Comparison of ENCODE assay signal across 20 cellular contexts in genomic region chr3:169094204-169094603, GRCh38.
"Had no signal": no experiment of that assay in that cellular context is flagged by ENCODE, and none has a peak within 500 bp of the region (broad histone marks: within the 10 kb centered on the region; RNA-seq: fewer than 3 reads in every experiment).

No MANE protein-coding gene starts in this region.

- H3K4me1 ChIP-seq: psoas muscle, spleen, transverse colon had no signal

- DNase-seq: effector CD4-positive, alpha-beta T cell; endodermal cell; heart left ventricle; hippocampal formation; mammary epithelial cell; naive thymus-derived CD4-positive, alpha-beta T cell; nephron progenitor cell; psoas muscle; retina; spleen; stimulated activated CD4-positive, alpha-beta T cell treated with anti-CD3 and anti-CD28 coated beads, Interleukin-15, amount 100 ng/mL, for 24 hours; stimulated activated CD4-positive, alpha-beta T cell treated with anti-CD3 and anti-CD28 coated beads, Interleukin-1b, Interleukin-23, amount 100 ng/mL, for 48 hours; stimulated activated CD4-positive, alpha-beta T cell treated with anti-CD3 and anti-CD28 coated beads, Interleukin-4, amount 100 ng/mL, for 24 hours; stimulated activated naive CD8-positive, alpha-beta T cell treated with anti-CD3 and anti-CD28 coated beads, Interleukin-15, amount 100 ng/mL, for 72 hours; transverse colon had no signal

- H3K9me3 Mint-ChIP-seq: endodermal cell; nephron progenitor cell; stimulated activated memory B cell treated with anti-CD40 and anti-IgM and Interleukin-4, amounts not matched to agents 10 μg/mL and 1 μg/mL and 100 μg/mL, for 72 hours; stimulated activated naive CD8-positive, alpha-beta T cell treated with anti-CD3 and anti-CD28 coated beads, Interleukin-15, amount 100 ng/mL, for 72 hours had no signal

- ATAC-seq: heart left ventricle; naive thymus-derived CD4-positive, alpha-beta T cell; psoas muscle; sciatic nerve; stimulated activated naive CD8-positive, alpha-beta T cell treated with anti-CD3 and anti-CD28 coated beads, Interleukin-15, amount 100 ng/mL, for 72 hours had no signal

- H3K9me3 ChIP-seq: psoas muscle, spleen, thoracic aorta, transverse colon had no signal

- H3K36me3 Mint-ChIP-seq: naive thymus-derived CD4-positive, alpha-beta T cell; stimulated activated memory B cell treated with anti-CD40 and anti-IgM and Interleukin-4, amounts not matched to agents 10 μg/mL and 1 μg/mL and 100 μg/mL, for 72 hours had no signal

- H3K27me3 ChIP-seq: heart left ventricle, spleen, transverse colon had no signal

- H3K4me3 Mint-ChIP-seq: endodermal cell; naive thymus-derived CD4-positive, alpha-beta T cell; nephron progenitor cell; stimulated activated memory B cell treated with anti-CD40 and anti-IgM and Interleukin-4, amounts not matched to agents 10 μg/mL and 1 μg/mL and 100 μg/mL, for 72 hours; stimulated activated naive CD8-positive, alpha-beta T cell treated with anti-CD3 and anti-CD28 coated beads, Interleukin-15, amount 100 ng/mL, for 72 hours had no signal

- H3K36me3 ChIP-seq: spleen, thoracic aorta had no signal

- H3K27me3 Mint-ChIP-seq: naive thymus-derived CD4-positive, alpha-beta T cell; stimulated activated memory B cell treated with anti-CD40 and anti-IgM and Interleukin-4, amounts not matched to agents 10 μg/mL and 1 μg/mL and 100 μg/mL, for 72 hours; stimulated activated naive CD8-positive, alpha-beta T cell treated with anti-CD3 and anti-CD28 coated beads, Interleukin-15, amount 100 ng/mL, for 72 hours had no signal

- FAIRE-seq: frontal cortex had no signal

- H3K27ac Mint-ChIP-seq: endodermal cell; naive thymus-derived CD4-positive, alpha-beta T cell; nephron progenitor cell; stimulated activated memory B cell treated with anti-CD40 and anti-IgM and Interleukin-4, amounts not matched to agents 10 μg/mL and 1 μg/mL and 100 μg/mL, for 72 hours; stimulated activated naive CD8-positive, alpha-beta T cell treated with anti-CD3 and anti-CD28 coated beads, Interleukin-15, amount 100 ng/mL, for 72 hours had no signal

- H3K27ac ChIP-seq: coronary artery, heart left ventricle, psoas muscle, spleen, thoracic aorta, transverse colon had no signal

- H3K4me3 ChIP-seq: coronary artery, heart left ventricle, psoas muscle, spleen, thoracic aorta, transverse colon had no signal

- H3K4me1 Mint-ChIP-seq: endodermal cell; naive thymus-derived CD4-positive, alpha-beta T cell; nephron progenitor cell; stimulated activated memory B cell treated with anti-CD40 and anti-IgM and Interleukin-4, amounts not matched to agents 10 μg/mL and 1 μg/mL and 100 μg/mL, for 72 hours; stimulated activated naive CD8-positive, alpha-beta T cell treated with anti-CD3 and anti-CD28 coated beads, Interleukin-15, amount 100 ng/mL, for 72 hours had no signal
